1 cellular context compared by ENCODE assay signal in genomic region chr3:197422506-197422905, GRCh38.
TF ChIP-seq lines count a peak whose summit lies in the region.

No MANE protein-coding gene starts in this region.

TF ChIP-seq in HepG2, 621 proteins besides CTCF, POLR2A, EP300 and RAD21 (continued from another document):
- TF ChIP-seq ZNF407 (CRISPR knock-in tag; IDR thresholded peaks at IDR 0.05; ENCODE audit: not compliant biosample characterization): no peak
- no peak for TF ChIP-seq ZFAT (CRISPR knock-in tag; conservative IDR thresholded peaks at IDR 0.05)
- no peak for TF ChIP-seq ZNF337 (CRISPR knock-in tag; IDR thresholded peaks at IDR 0.05; ENCODE audit: borderline replicate concordance, low read depth)
- no peak for TF ChIP-seq ZNF124 (CRISPR knock-in tag; IDR thresholded peaks at IDR 0.05)
- TF ChIP-seq PAWR (CRISPR knock-in tag; IDR thresholded peaks at IDR 0.05; ENCODE audit: borderline replicate concordance): no peak
- no peak for TF ChIP-seq XBP1 (CRISPR knock-in tag; IDR thresholded peaks at IDR 0.05)
- TF ChIP-seq ZBTB42 (CRISPR knock-in tag; IDR thresholded peaks at IDR 0.05): peak; percentile 92
- no peak for TF ChIP-seq ZMAT5 (CRISPR knock-in tag; IDR thresholded peaks at IDR 0.05; ENCODE audit: borderline replicate concordance, low read depth)
- TF ChIP-seq KIAA2018 (CRISPR knock-in tag; IDR thresholded peaks at IDR 0.05; ENCODE audit: borderline replicate concordance): no peak
- no peak for TF ChIP-seq TBP (CRISPR knock-in tag; IDR thresholded peaks at IDR 0.05)
- no peak for TF ChIP-seq TOE1 (CRISPR knock-in tag; IDR thresholded peaks at IDR 0.05)
- TF ChIP-seq ZFX (CRISPR knock-in tag; IDR thresholded peaks at IDR 0.05; ENCODE audit: low read depth): peak; percentile 50; the same call in 1 of the 2 replicates
- no peak for TF ChIP-seq SALL2 (CRISPR knock-in tag; IDR thresholded peaks at IDR 0.05)
- TF ChIP-seq GMEB1 (CRISPR knock-in tag; IDR thresholded peaks at IDR 0.05; ENCODE audit: borderline replicate concordance): no peak
- 0 out of 2 replicates have a peak, but pooled peaks have one; percentile 22 for TF ChIP-seq POGZ (CRISPR knock-in tag; IDR thresholded peaks at IDR 0.05)
- TF ChIP-seq NFIB (CRISPR knock-in tag; IDR thresholded peaks at IDR 0.05; ENCODE audit: borderline replicate concordance): no peak
- 0 out of 2 replicates have a peak, but pooled peaks have one; percentile 16 for TF ChIP-seq TARDBP (CRISPR knock-in tag; IDR thresholded peaks at IDR 0.05)
- no peak for TF ChIP-seq ETS1 (CRISPR knock-in tag; IDR thresholded peaks at IDR 0.05)
- no peak for TF ChIP-seq E2F5 (CRISPR knock-in tag; conservative IDR thresholded peaks at IDR 0.05)
- TF ChIP-seq PAX8 (CRISPR knock-in tag; IDR thresholded peaks at IDR 0.05; ENCODE audit: borderline replicate concordance): no peak
- no peak for TF ChIP-seq ZKSCAN5 (CRISPR knock-in tag; IDR thresholded peaks at IDR 0.05)
- no peak for TF ChIP-seq ZNF552 (CRISPR knock-in tag; IDR thresholded peaks at IDR 0.05; ENCODE audit: borderline replicate concordance)
- TF ChIP-seq PHF8 (CRISPR knock-in tag; IDR thresholded peaks at IDR 0.05): 0 out of 2 replicates have a peak, but pooled peaks have one; percentile 31
- TF ChIP-seq TBX3 (IDR thresholded peaks at IDR 0.05; ENCODE audit: borderline replicate concordance): no peak
- TF ChIP-seq ZNF34 (CRISPR knock-in tag; IDR thresholded peaks at IDR 0.05; ENCODE audit: borderline replicate concordance): no peak
- no peak for TF ChIP-seq AFF4 (CRISPR knock-in tag; IDR thresholded peaks at IDR 0.05)
